8 cellular contexts compared by ENCODE assay signal in the genomic region with DNA sequence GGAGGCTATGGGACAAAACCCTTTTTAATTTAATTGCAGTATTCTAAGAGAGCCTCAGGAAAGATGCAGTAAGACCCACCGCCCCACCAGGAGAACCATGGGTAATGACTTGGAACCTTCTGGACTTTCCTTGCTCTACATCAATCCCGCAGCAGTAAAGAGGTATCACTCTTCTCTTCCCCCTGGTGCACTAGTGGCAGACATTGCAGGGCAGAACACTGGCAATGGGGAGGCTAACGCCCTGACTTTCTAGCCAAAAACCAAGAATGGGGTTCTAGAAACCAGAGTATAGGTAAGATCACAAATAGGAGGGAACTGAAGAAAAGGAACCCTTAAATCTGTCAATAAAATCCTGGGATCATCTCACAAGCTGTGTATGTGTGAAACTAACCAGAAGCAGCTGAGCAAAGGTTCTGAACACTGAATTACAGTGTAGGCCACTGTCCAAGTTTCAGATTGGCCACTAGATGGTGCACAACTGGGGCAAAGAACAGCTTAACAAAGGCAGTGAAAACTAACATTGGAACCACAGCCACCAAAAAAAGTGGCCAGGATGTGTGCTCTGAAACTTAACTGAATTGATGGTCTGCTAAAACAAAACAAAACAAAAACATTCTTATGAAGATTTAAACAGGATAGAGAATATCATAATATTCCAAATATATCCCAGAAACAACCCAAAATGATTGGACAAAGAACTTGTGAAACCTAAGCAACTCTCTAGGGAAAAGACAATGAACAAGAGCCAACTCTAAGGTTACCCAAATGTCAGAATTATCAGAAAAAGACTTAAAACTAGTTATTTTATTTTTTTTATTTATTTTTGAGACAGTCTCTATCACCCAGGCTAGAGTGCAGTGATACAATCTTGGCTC. TPM values are rescaled to one million over a fixed set of nuclear protein-coding genes. Genes with fewer than 3 reads are reported as not detected.
DNase-seq lines count a peak whose midpoint lies in the region; ATAC-seq, FAIRE-seq and TF ChIP-seq lines count a peak whose summit lies in the region.

No MANE protein-coding gene starts in this region.

- TF ChIP-seq CTCF in IMR-90 (conservative IDR thresholded peaks at IDR 0.05; ENCODE audit: low read depth, low read length) (peak; percentile 72), coronary artery (IDR thresholded peaks at IDR 0.05) (peak; percentile 17), ascending aorta (IDR thresholded peaks at IDR 0.05) (peak in 1 of 3 experiments; percentile 27)

- ATAC-seq in IMR-90 (ENCODE audit: low read depth) = peak; percentile 94

- no peak overlapping the region for H3K4me3 ChIP-seq in IMR-90 (ENCODE audit: insufficient read depth, low read depth, low read length)
- H3K4me3 ChIP-seq in coronary artery = no peak overlapping the region
- H3K4me3 ChIP-seq in ascending aorta = no peak overlapping the region

- CTCF ChIA-PET in IMR-90 (lab: Yijun Ruan, JAX) = interaction anchor here (0.6 to 2.0 kb wide), 10 partner anchors 13 to 701 kb away, joined by 3 to 9 read pairs (median 3); no protein-coding TSS in a partner anchor

- no peaks in the 10 kb centered on the region for H3K27me3 ChIP-seq in IMR-90 (ENCODE audit: control insufficient read depth, insufficient read depth, low read length)
- no peaks in the 10 kb centered on the region for H3K27me3 ChIP-seq in ascending aorta

- no peak overlapping the region for H2AFZ ChIP-seq in IMR-90 (replicated peaks; ENCODE audit: low read length, poor library complexity)

- H3K9me3 ChIP-seq in IMR-90 (ENCODE audit: control insufficient read depth, insufficient read depth, low read length) = peaks cover 5% of the 10 kb centered on the region
- peaks cover 3 to 34% of the 10 kb centered on the region in 2 donors for H3K9me3 ChIP-seq in ascending aorta

- TF ChIP-seq POLR2A in GM12892 (IDR thresholded peaks at IDR 0.05; ENCODE audit: low read depth, low read length) (no peak), IMR-90 (IDR thresholded peaks at IDR 0.05; ENCODE audit: low read depth, low read length) (no peak)

- TF ChIP-seq RAD21 in IMR-90 (IDR thresholded peaks at IDR 0.05; ENCODE audit: low read length) = peak; percentile 66

- H3K9me1 ChIP-seq in IMR-90 (ENCODE audit: insufficient read depth, low read length) = no peaks in the 10 kb centered on the region

- no peak overlapping the region for H3K14ac ChIP-seq in IMR-90 (replicated peaks; ENCODE audit: low read depth, low read length)

- no peak overlapping the region for H4K91ac ChIP-seq in IMR-90 (ENCODE audit: insufficient read depth, low read depth, low read length)

- H3K27ac ChIP-seq in IMR-90 (ENCODE audit: insufficient read depth, low read length) = no peak overlapping the region
- no peak overlapping the region for H3K27ac ChIP-seq in coronary artery
- H3K27ac ChIP-seq in ascending aorta = no peak overlapping the region

- DNase-seq in Ammon's horn (ENCODE audit: low spot score) (peak; percentile 12), GM12892 (ENCODE audit: insufficient read length) (no peak), IMR-90 (peak; percentile 60), SK-MEL-5 (ENCODE audit: low read depth, low spot score) (peak; percentile 87), coronary artery (ENCODE audit: low spot score) (no peak), mucosa of gallbladder (ENCODE audit: low spot score) (peak; percentile 30), ascending aorta (ENCODE audit: low spot score in 2 of 2) (no peak), DMS79 (lab: John Stamatoyannopoulos, UW) (no peak)

- H3K9ac ChIP-seq in IMR-90 (ENCODE audit: low read depth, low read length) = no peak overlapping the region

- POLR2A ChIA-PET in IMR-90 (lab: Charles Lee; ENCODE audit: unreplicated experiment) = no interaction called here

- H3K36me3 ChIP-seq in IMR-90 (ENCODE audit: control insufficient read depth, insufficient read depth, low read length) (peaks cover 10% of the 10 kb centered on the region), ascending aorta (peaks cover 9 to 38% of the 10 kb centered on the region in 2 donors)

- no peak overlapping the region for H4K8ac ChIP-seq in IMR-90 (ENCODE audit: low read depth in 2 of 2, low read length in 2 of 2)

- H4K5ac ChIP-seq in IMR-90 (ENCODE audit: low read depth, low read length) = no peak overlapping the region

- no peaks in the 10 kb centered on the region for H4K20me1 ChIP-seq in IMR-90 (ENCODE audit: insufficient read depth, low read length)

- 100% methylated on average over 1 of the region's 3 CpGs; no CpG with 5 or more reads in 1 of the 2 experiments for WGBS in IMR-90 (ENCODE audit: extremely low coverage in 2 of 2, insufficient read length in 1 of 2), 2 experiments

- H3K18ac ChIP-seq in IMR-90 (ENCODE audit: low read depth, low read length) = no peak overlapping the region

- FAIRE-seq in GM12892 (lab: Jason Lieb, UNC) = peak; percentile 56

- in situ Hi-C loops in IMR-90 (cut with MboI; ENCODE audit: low sequenced_read_pairs) (loop anchor here (5.0 kb wide), 1 partner anchor 191 kb away; no protein-coding TSS in a partner anchor), SK-MEL-5 (cut with HindIII; ENCODE audit: low pct_unique_long_range_greater_than_20kb, low sequenced_read_pairs) (no loop called here)

- no peaks in the 10 kb centered on the region for H3K79me1 ChIP-seq in IMR-90 (ENCODE audit: low read depth in 1 of 2, low read length in 2 of 2)

- H3K4ac ChIP-seq in IMR-90 (ENCODE audit: low read depth, low read length) = no peak overlapping the region

- no peaks in the 10 kb centered on the region for H3K4me1 ChIP-seq in IMR-90 (ENCODE audit: control insufficient read depth, insufficient read depth, low read length)
- no peaks in the 10 kb centered on the region for H3K4me1 ChIP-seq in ascending aorta

- H3K4me2 ChIP-seq in IMR-90 (ENCODE audit: low read depth, low read length) = no peak overlapping the region

- no peak overlapping the region for H2BK20ac ChIP-seq in IMR-90 (ENCODE audit: low read depth, low read length)

- no peak overlapping the region for H2BK15ac ChIP-seq in IMR-90 (ENCODE audit: low read depth, low read length)

- no peak overlapping the region for H2AK9ac ChIP-seq in IMR-90 (replicated peaks; ENCODE audit: low read depth, low read length, poor library complexity)

- BruUV-seq in IMR-90 (replicated peaks; lab: Mats Ljungman, UMichigan) = no TSS peak

- H2AK5ac ChIP-seq in IMR-90 (ENCODE audit: low read depth, low read length) = no peak overlapping the region

- H3K56ac ChIP-seq in IMR-90 (ENCODE audit: extremely low read depth, insufficient read depth, low read length) = no peak overlapping the region

- H2BK120ac ChIP-seq in IMR-90 (ENCODE audit: low read depth, low read length) = no peak overlapping the region

- intact Hi-C loops in IMR-90 (cut with micrococcal nuclease) = loop anchor here (2.0 kb wide), 1 partner anchor 192 kb away; no protein-coding TSS in a partner anchor
- intact Hi-C loops in ascending aorta (cut with DNase I) = no loop called here

- dilution Hi-C loops in IMR-90 (cut with HindIII; ENCODE audit: low sequenced_read_pairs, unreplicated experiment) = no loop called here

- no peak overlapping the region for H2BK5ac ChIP-seq in IMR-90 (ENCODE audit: low read depth, low read length, poor library complexity, severe bottlenecking)

- H3K23ac ChIP-seq in IMR-90 (ENCODE audit: low read depth, low read length) = no peak overlapping the region

TF ChIP-seq in IMR-90, 13 proteins besides CTCF, POLR2A, EP300 and RAD21:
- TF ChIP-seq SMC3 (IDR thresholded peaks at IDR 0.05; ENCODE audit: low read depth, low read length) (peak; percentile 53), RFX5 (IDR thresholded peaks at IDR 0.05; ENCODE audit: low read depth, low read length) (no peak)

RNA-seq across cellular contexts. Expression of gene FAM151B, which starts 6.6 kb away (rescaled TPM):
- 0.15 TPM for polyA plus RNA-seq in GM12892 (2012; ENCODE audit: missing spikeins)
- total RNA-seq in IMR-90 (2012; rRNA removed) = 2.8 and 2.9 TPM in 2 replicates
- 1.0 and 1.5 TPM in 2 replicates for polyA plus RNA-seq in IMR-90 (2012; rRNA removed)
- polyA plus RNA-seq in IMR-90 (2012; cell fraction: cytosol; rRNA removed) = 0.43 and 0.51 TPM in 2 replicates
- polyA plus RNA-seq in IMR-90 (2012; cell fraction: nucleus; rRNA removed; ENCODE audit: low replicate concordance) = 0.95 and 2.4 TPM in 2 replicates
- total RNA-seq in SK-MEL-5 (2014; rRNA removed; shearing (Covaris generic)) = 3.0 and 3.8 TPM in 2 replicates
- polyA plus RNA-seq in SK-MEL-5 (2015; cell fraction: cytosol; rRNA removed) = 0.49 and 2.2 TPM in 2 replicates
- polyA plus RNA-seq in SK-MEL-5 (2015; cell fraction: nucleus; rRNA removed) = 6.7 and 13.0 TPM in 2 replicates
- total RNA-seq in mucosa of gallbladder = 3.0 TPM
- not detected for total RNA-seq in ascending aorta

Comparison
In these comparisons a context has a peak if more than half of its experiments do, and no peak if none do; other contexts are left out.
1. DNase-seq: peak in Ammon's horn (single experiment), IMR-90 (single experiment), SK-MEL-5 (single experiment) and mucosa of gallbladder (single experiment); none in GM12892 (single experiment), coronary artery (single experiment), ascending aorta (0 of 2) and DMS79 (single experiment).